Comparison of ENCODE assay signal across 8 cellular contexts in the genomic region with DNA sequence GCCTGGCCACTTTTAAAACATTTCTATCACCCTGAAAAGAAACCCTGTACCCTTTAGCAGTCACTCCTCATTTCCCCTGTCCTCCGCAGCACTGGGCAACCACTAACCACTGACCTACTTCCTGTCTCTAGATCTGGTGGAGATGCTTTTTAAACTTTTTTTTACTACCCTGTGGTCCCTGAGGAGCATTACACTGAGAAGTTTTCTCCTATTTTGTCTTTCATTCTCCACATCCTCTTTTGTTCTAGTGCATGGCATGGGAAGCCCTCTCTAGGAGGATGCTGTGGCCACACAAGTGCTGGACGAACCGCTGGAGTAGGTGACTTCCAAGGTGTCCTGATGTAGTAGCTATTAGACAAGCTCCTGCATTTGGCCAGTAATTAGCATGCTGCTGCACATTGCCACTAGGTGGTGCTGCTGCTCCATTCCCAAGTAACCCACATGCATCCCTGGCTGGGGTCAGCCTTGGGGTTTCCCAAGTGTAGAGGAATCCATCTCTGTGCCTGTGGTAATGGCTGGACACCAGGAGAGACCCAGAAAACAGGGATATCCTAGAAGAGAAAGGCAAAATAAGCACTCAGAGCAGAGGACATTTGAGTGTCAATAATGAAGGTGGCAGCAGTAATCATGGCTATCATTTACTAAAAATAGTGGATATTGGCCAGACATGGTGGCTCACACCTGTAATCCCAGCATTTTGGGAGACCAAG.
A peak's percentile ranks its signal among the peaks of the same experiment; 100 is the strongest.
DNase-seq lines count a peak whose midpoint lies in the region; ATAC-seq, FAIRE-seq and TF ChIP-seq lines count a peak whose summit lies in the region.

No MANE protein-coding gene starts in this region.

- ATAC-seq in right cardiac atrium (peak; percentile 62 to 88), GM21526 (IDR thresholded peaks at IDR 0.05; ENCODE audit: low FRiP score, unreplicated experiment) (no peak)

- H3K79me2 ChIP-seq in smooth muscle cell (ENCODE audit: low read depth), result no peaks in the 10 kb centered on the region

- no peaks in the 10 kb centered on the region for H3K4me1 ChIP-seq in right cardiac atrium (ENCODE audit: control insufficient read depth, insufficient read depth, low read length)
- H3K4me1 ChIP-seq in smooth muscle cell (ENCODE audit: low read depth), result no peaks in the 10 kb centered on the region

- no peak overlapping the region for H2AFZ ChIP-seq in smooth muscle cell (ENCODE audit: low read depth)

- H3K9me3 ChIP-seq in right cardiac atrium (ENCODE audit: control insufficient read depth, low read length) (no peaks in the 10 kb centered on the region), smooth muscle cell (replicated peaks; ENCODE audit: low read depth) (no peaks in the 10 kb centered on the region)

- TF ChIP-seq CTCF in smooth muscle cell (IDR thresholded peaks at IDR 0.05; ENCODE audit: borderline replicate concordance, insufficient read depth, poor library complexity, severe bottlenecking), result peak; percentile 98

- intact Hi-C loops in right cardiac atrium (cut with DNase I), result loop anchor here in 3 of 4 donors (2.0 to 10.0 kb wide), 3 partner anchors 192 to 195 kb away; no protein-coding TSS in a partner anchor

- H3F3A ChIP-seq in smooth muscle cell (ENCODE audit: low read depth), result no peaks in the 10 kb centered on the region

- peaks cover 25% of the 10 kb centered on the region for H4K20me1 ChIP-seq in smooth muscle cell (ENCODE audit: low read depth)

- WGBS in right cardiac atrium, result 16% methylated on average over 3 of the region's 3 CpGs
- 33% methylated on average over 3 of the region's 3 CpGs for WGBS in smooth muscle cell (ENCODE audit: low lambda C conversion rate)

- H3K27ac ChIP-seq in right cardiac atrium (ENCODE audit: low read length) (no peak overlapping the region), smooth muscle cell (ENCODE audit: low read depth) (no peak overlapping the region)

- H3K4me2 ChIP-seq in smooth muscle cell, result no peak overlapping the region

- H3K4me3 ChIP-seq in right cardiac atrium (ENCODE audit: low read length), result no peak overlapping the region
- no peak overlapping the region for H3K4me3 ChIP-seq in smooth muscle cell

- H3K9ac ChIP-seq in smooth muscle cell (ENCODE audit: low read depth), result no peak overlapping the region

- DNase-seq in ELR (ENCODE audit: low read depth) (peak; percentile 83), RCC 7860 (ENCODE audit: low spot score) (peak; percentile 47), right cardiac atrium (peak; percentile 72 to 84 (median 75)), smooth muscle cell (lab: John Stamatoyannopoulos, UW; ENCODE audit: unreplicated experiment) (no peak), SKM-1 treated with dmso at 0.1 percent for 144 hours (lab: John Stamatoyannopoulos, UW; ENCODE audit: unreplicated experiment) (no peak), COR-L47 (lab: John Stamatoyannopoulos, UW) (no peak)
- peak; percentile 47 for DNase-seq in activated naive CD8-positive, alpha-beta T cell treated with anti-CD3 and anti-CD28 coated beads, Interleukin-2, amount 50 U/mL, for 16 hours (ENCODE audit: low read depth, low spot score)

- H3K27me3 ChIP-seq in right cardiac atrium (ENCODE audit: control insufficient read depth, insufficient read depth), result no peaks in the 10 kb centered on the region
- H3K27me3 ChIP-seq in smooth muscle cell (ENCODE audit: low read depth), result no peaks in the 10 kb centered on the region

- H3K36me3 ChIP-seq in smooth muscle cell (ENCODE audit: low read depth), result peaks cover 5% of the 10 kb centered on the region

- FAIRE-seq in RCC 7860 (lab: Jason Lieb, UNC), result no peak

Comparison
In these comparisons a context has a peak if more than half of its experiments do, and no peak if none do; other contexts are left out.
1. DNase-seq: peak in ELR (single experiment), RCC 7860 (single experiment), activated naive CD8-positive, alpha-beta T cell treated with anti-CD3 and anti-CD28 coated beads, Interleukin-2, amount 50 U/mL, for 16 hours (single experiment) and right cardiac atrium (3 of 3); none in smooth muscle cell (single experiment), SKM-1 treated with dmso at 0.1 percent for 144 hours (single experiment) and COR-L47 (single experiment).